31 cellular contexts compared by ENCODE assay signal in genomic region chr10:35568483-35569015, GRCh38. TPM values are rescaled to one million over a fixed set of nuclear protein-coding genes. Genes with fewer than 3 reads are reported as not detected.
"Had no signal": no experiment of that assay in that cellular context is flagged by ENCODE, and none has a peak within 500 bp of the region (broad histone marks: within the 10 kb centered on the region; RNA-seq: fewer than 3 reads in every experiment).

No MANE protein-coding gene starts in this region.

- H3K27ac ChIP-seq: adrenal gland, brain microvascular endothelial cell, coronary artery, esophagus muscularis mucosa, foreskin keratinocyte, heart left ventricle, neutrophil, ovary, right lobe of liver, skin epidermis, testis, transverse colon had no signal

- DNase-seq: activated CD4-positive, alpha-beta memory T cell treated with anti-CD3 and anti-CD28 coated beads, Interleukin-2, amount 10 ng/mL, durations not matched to agents 7 days and 5 days; activated CD4-positive, alpha-beta T cell treated with anti-CD3 and anti-CD28 coated beads for 1 hour; activated CD4-positive, alpha-beta T cell treated with anti-CD3 and anti-CD28 coated beads, Interleukin-2, amount 10 ng/mL, durations not matched to agents 7 days and 5 days; activated naive CD4-positive, alpha-beta T cell; activated T-cell treated with anti-CD3 and anti-CD28 coated beads, Interleukin-2, amount 50 U/mL, for 48 hours; adrenal gland; brain microvascular endothelial cell; effector CD4-positive, alpha-beta T cell; foreskin keratinocyte; heart left ventricle; natural killer cell; ovary; right lobe of liver; stimulated activated CD4-positive, alpha-beta T cell treated with anti-CD3 and anti-CD28 coated beads, Interleukin-4, amount 100 ng/mL, for 24 hours; T-helper 17 cell; testis; transverse colon had no signal

- H3K36me3 Mint-ChIP-seq: natural killer cell had no signal

- H3K4me3 ChIP-seq: adrenal gland, esophagus muscularis mucosa, heart left ventricle, ovary, right lobe of liver, skin epidermis, testis, transverse colon had no signal

- H3K4me1 ChIP-seq: foreskin keratinocyte, right lobe of liver had no signal

- H3K36me3 ChIP-seq: ovary had no signal

- H3K9me3 ChIP-seq: adrenal gland, esophagus muscularis mucosa, heart left ventricle, neutrophil, ovary, right lobe of liver, testis, transverse colon had no signal

- FAIRE-seq: astrocyte had no signal

- H3K4me3 Mint-ChIP-seq: activated CD4-positive, alpha-beta memory T cell treated with anti-CD3 and anti-CD28 coated beads, Interleukin-2, amount 10 ng/mL, durations not matched to agents 7 days and 5 days; activated CD4-positive, alpha-beta T cell treated with anti-CD3 and anti-CD28 coated beads, Interleukin-2, amount 10 ng/mL, durations not matched to agents 7 days and 5 days; natural killer cell; stimulated activated effector memory CD8-positive, alpha-beta T cell treated with anti-CD3 and anti-CD28 coated beads, Interleukin-12 subunit alpha, Interleukin-12 subunit beta, amount 100 ng/mL, for 72 hours; T-helper 17 cell had no signal

- H3K27ac Mint-ChIP-seq: activated CD4-positive, alpha-beta memory T cell treated with anti-CD3 and anti-CD28 coated beads, Interleukin-2, amount 10 ng/mL, durations not matched to agents 7 days and 5 days; activated naive CD4-positive, alpha-beta T cell treated with anti-CD3 and anti-CD28 coated beads, Interleukin-2, amount 50 U/mL, for 72 hours; natural killer cell; stimulated activated effector memory CD8-positive, alpha-beta T cell treated with anti-CD3 and anti-CD28 coated beads, Interleukin-12 subunit alpha, Interleukin-12 subunit beta, amount 100 ng/mL, for 72 hours; T-helper 17 cell had no signal

- H3K27me3 Mint-ChIP-seq: activated CD4-positive, alpha-beta memory T cell treated with anti-CD3 and anti-CD28 coated beads, Interleukin-2, amount 10 ng/mL, durations not matched to agents 7 days and 5 days; activated CD4-positive, alpha-beta T cell treated with anti-CD3 and anti-CD28 coated beads, Interleukin-2, amount 10 ng/mL, durations not matched to agents 7 days and 5 days; progenitor cell of endocrine pancreas; T-helper 17 cell had no signal

- H3K9me3 Mint-ChIP-seq: activated CD4-positive, alpha-beta memory T cell treated with anti-CD3 and anti-CD28 coated beads, Interleukin-2, amount 10 ng/mL, durations not matched to agents 7 days and 5 days; activated CD4-positive, alpha-beta T cell treated with anti-CD3 and anti-CD28 coated beads, Interleukin-2, amount 10 ng/mL, durations not matched to agents 7 days and 5 days; activated naive CD4-positive, alpha-beta T cell treated with anti-CD3 and anti-CD28 coated beads, Interleukin-2, amount 50 U/mL, for 72 hours; natural killer cell; stimulated activated effector memory CD8-positive, alpha-beta T cell treated with anti-CD3 and anti-CD28 coated beads, Interleukin-12 subunit alpha, Interleukin-12 subunit beta, amount 100 ng/mL, for 72 hours had no signal

- ATAC-seq: activated naive CD4-positive, alpha-beta T cell treated with anti-CD3 and anti-CD28 coated beads, Interleukin-2, amount 50 U/mL, for 72 hours; foreskin keratinocyte; heart left ventricle; stimulated activated effector memory CD8-positive, alpha-beta T cell treated with anti-CD3 and anti-CD28 coated beads, Interleukin-12 subunit alpha, Interleukin-12 subunit beta, amount 100 ng/mL, for 72 hours; T-helper 17 cell had no signal

- H3K27me3 ChIP-seq: adrenal gland, brain microvascular endothelial cell, esophagus muscularis mucosa, foreskin keratinocyte, heart left ventricle, neutrophil, ovary, right lobe of liver, testis, transverse colon had no signal

RNA-seq across cellular contexts. Expression of gene GJD4, which starts 36.6 kb away (rescaled TPM):
- total RNA-seq: activated CD4-positive, alpha-beta memory T cell treated with anti-CD3 and anti-CD28 coated beads, Interleukin-2, amount 10 ng/mL, durations not matched to agents 7 days and 5 days; activated CD4-positive, alpha-beta T cell treated with anti-CD3 and anti-CD28 coated beads, Interleukin-2, amount 10 ng/mL, durations not matched to agents 7 days and 5 days; activated naive CD4-positive, alpha-beta T cell treated with anti-CD3 and anti-CD28 coated beads, Interleukin-2, amount 50 U/mL, for 72 hours; adrenal gland; astrocyte; cardiac septum; cerebellum; esophagus muscularis mucosa; foreskin keratinocyte; heart left ventricle; kidney epithelial cell; lower leg skin; natural killer cell; ovary; renal cortical epithelial cell; right lobe of liver; transverse colon; urinary bladder had no signal
- polyA plus RNA-seq: adrenal gland, foreskin keratinocyte, heart left ventricle, ovary, urinary bladder had no signal
